ENCODE assay signal across 1 cellular context in genomic region chr6:149924206-149924932, GRCh38.
TF ChIP-seq lines count a peak whose summit lies in the region.

No MANE protein-coding gene starts in this region.

TF ChIP-seq in HEK293T, 16 proteins besides CTCF, POLR2A, EP300 and RAD21:
- TF ChIP-seq L3MBTL2 (conservative IDR thresholded peaks at IDR 0.05) (no peak), FOXA1 (IDR thresholded peaks at IDR 0.05) (no peak), CTBP1 (IDR thresholded peaks at IDR 0.05; ENCODE audit: borderline replicate concordance) (no peak), PKNOX1 (IDR thresholded peaks at IDR 0.05) (no peak), SP1 (IDR thresholded peaks at IDR 0.05) (no peak), FOXK2 (IDR thresholded peaks at IDR 0.05) (no peak), TARDBP (IDR thresholded peaks at IDR 0.05) (no peak), NFRKB (IDR thresholded peaks at IDR 0.05) (no peak), ARNT (IDR thresholded peaks at IDR 0.05) (no peak), HDGF (IDR thresholded peaks at IDR 0.05; ENCODE audit: borderline replicate concordance) (no peak), BHLHE40 (IDR thresholded peaks at IDR 0.05; ENCODE audit: borderline replicate concordance) (no peak), ELF4 (IDR thresholded peaks at IDR 0.05) (no peak), SUZ12 (IDR thresholded peaks at IDR 0.05) (no peak), FOXM1 (IDR thresholded peaks at IDR 0.05; ENCODE audit: borderline replicate concordance) (no peak), ZNF384 (IDR thresholded peaks at IDR 0.05) (no peak), LEF1 (IDR thresholded peaks at IDR 0.05; ENCODE audit: borderline replicate concordance) (no peak)
